Comparison of ENCODE assay signal across 18 cellular contexts in the genomic region with DNA sequence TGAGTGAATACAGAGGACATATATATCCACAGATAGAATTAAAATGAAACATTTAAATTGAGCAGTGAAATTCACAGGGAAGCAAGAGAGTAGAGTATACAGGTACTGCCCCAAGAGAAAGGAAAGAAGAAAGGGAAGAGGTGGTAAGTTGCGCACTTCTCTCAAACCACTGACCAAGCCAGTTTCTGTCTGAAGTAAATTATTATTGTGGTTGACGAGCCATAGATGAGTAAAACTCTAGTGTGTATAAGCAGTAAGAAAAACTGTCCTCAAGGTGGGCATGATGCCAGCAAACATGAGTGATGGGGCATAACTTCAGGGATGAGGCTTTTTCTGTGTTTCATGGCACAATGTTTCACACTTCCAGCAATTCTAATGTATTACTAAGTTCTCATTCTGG. TPM values are rescaled to one million over a fixed set of nuclear protein-coding genes. Genes with fewer than 3 reads are reported as not detected.
A peak's percentile ranks its signal among the peaks of the same experiment; 100 is the strongest.
DNase-seq lines count a peak whose midpoint lies in the region; ATAC-seq and TF ChIP-seq lines count a peak whose summit lies in the region.
"Had no signal": no experiment of that assay in that cellular context is flagged by ENCODE, and none has a peak within 500 bp of the region (broad histone marks: within the 10 kb centered on the region; RNA-seq: fewer than 3 reads in every experiment).

No MANE protein-coding gene starts in this region.

- no peak overlapping the region for H3K27ac Mint-ChIP-seq in HFFc6
- H3K27ac Mint-ChIP-seq: activated naive CD4-positive, alpha-beta T cell treated with anti-CD3 and anti-CD28 coated beads for 36 hours; WTC11 had no signal

- peaks cover 5% of the 10 kb centered on the region; the same call in 1 of the 2 replicates for H3K9me3 Mint-ChIP-seq in HFFc6
- H3K9me3 Mint-ChIP-seq: activated naive CD4-positive, alpha-beta T cell treated with anti-CD3 and anti-CD28 coated beads for 36 hours had no signal

- DNase-seq in AG10803 (ENCODE audit: low read depth) (peak; percentile 28), HFFc6 (peak; percentile 4), RKO (ENCODE audit: low spot score) (peak; percentile 47), fibroblast of mammary gland (ENCODE audit: low read depth) (peak; percentile 69), NCI-H146 treated with DMSO at 0.1 percent for 48 hours (lab: John Stamatoyannopoulos, UW; ENCODE audit: unreplicated experiment) (no peak), AG20443 (ENCODE audit: low spot score) (no peak)
- DNase-seq: activated naive CD4-positive, alpha-beta T cell treated with anti-CD3 and anti-CD28 coated beads for 36 hours; cerebellar nuclear complex; DMS79; head of caudate nucleus; NCI-H1436; NCI-H446 treated with DMSO at 0.1 percent for 48 hours; posterior cingulate gyrus; stimulated activated CD4-positive, alpha-beta T cell treated with anti-CD3 and anti-CD28 coated beads, Interleukin-15, amount 100 ng/mL, for 24 hours; testis had no signal

- H3K4me3 Mint-ChIP-seq in HFFc6 = no peak overlapping the region
- H3K4me3 Mint-ChIP-seq: activated naive CD4-positive, alpha-beta T cell treated with anti-CD3 and anti-CD28 coated beads for 36 hours; WTC11 had no signal

- no peaks in the 10 kb centered on the region for H3K27me3 Mint-ChIP-seq in HFFc6 (ENCODE audit: insufficient read depth)

- peaks cover 10% of the 10 kb centered on the region; the same call in 1 of the 2 replicates for H3K4me1 Mint-ChIP-seq in HFFc6 (ENCODE audit: low read depth)

- H3K4me3 ChIP-seq in AG10803 (ENCODE audit: low read length) = no peak overlapping the region
- H3K4me3 ChIP-seq in fibroblast of mammary gland (ENCODE audit: control insufficient read depth, low read depth, low read length) = no peak overlapping the region
- H3K4me3 ChIP-seq: testis had no signal

- TF ChIP-seq CTCF in AG10803 (conservative IDR thresholded peaks at IDR 0.05; ENCODE audit: low read length) (no peak), HFFc6 (IDR thresholded peaks at IDR 0.05) (no peak), fibroblast of mammary gland (conservative IDR thresholded peaks at IDR 0.05; ENCODE audit: control insufficient read depth, insufficient read depth, low read depth, low read length) (no peak)

- 0 out of 2 replicates have a peak, but pooled peaks cover 10% of the 10 kb centered on the region for H3K36me3 Mint-ChIP-seq in HFFc6 (ENCODE audit: low read depth)
- H3K36me3 Mint-ChIP-seq: WTC11 had no signal

- ATAC-seq in HG02840 (IDR thresholded peaks at IDR 0.05; ENCODE audit: low FRiP score, unreplicated experiment) = no peak
- no peak for ATAC-seq in HG03159 (IDR thresholded peaks at IDR 0.05; ENCODE audit: unreplicated experiment)
- ATAC-seq: WTC11 had no signal

RNA-seq across cellular contexts. Expression of gene BET1, which starts 4.4 kb away (rescaled TPM):
- total RNA-seq in HFFc6 (2021; fragmentation: NEBNext Ultra II Directional; extraction: Animal tissue kit (Norgen Biotek cat#: 25700)) = 10 to 100 TPM; 26.4 to 36.5 (median 30.5) TPM

Comparison
In these comparisons a context has a peak if more than half of its experiments do, and no peak if none do; other contexts are left out.
1. DNase-seq: peak in AG10803 (single experiment), HFFc6 (single experiment), RKO (single experiment) and fibroblast of mammary gland (single experiment); none in NCI-H146 treated with DMSO at 0.1 percent for 48 hours (single experiment) and AG20443 (single experiment).